In the genomic region with DNA sequence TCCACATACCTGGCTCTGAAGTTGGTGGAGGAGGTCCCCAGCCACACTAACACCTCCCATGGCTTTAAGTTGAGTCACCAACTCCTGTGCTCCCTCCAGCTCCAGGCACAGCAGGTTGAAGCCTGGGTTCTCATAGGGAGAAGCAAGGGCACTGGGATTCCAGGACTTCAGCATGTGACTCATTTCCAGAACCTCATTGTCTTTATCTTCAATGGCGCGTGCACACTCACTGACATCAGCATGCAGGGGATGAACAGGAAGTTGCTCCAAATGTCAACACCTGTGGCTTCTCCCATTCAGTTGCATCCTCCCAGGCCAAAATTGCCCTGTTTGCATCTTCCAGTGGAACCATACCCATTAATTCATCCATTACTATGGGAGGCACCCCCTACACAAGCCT, we compare ENCODE assay signal across 32 cellular contexts. TPM values are rescaled to one million over a fixed set of nuclear protein-coding genes. Genes with fewer than 3 reads are reported as not detected.
"Had no signal": no experiment of that assay in that cellular context is flagged by ENCODE, and none has a peak within 500 bp of the region (broad histone marks: within the 10 kb centered on the region; RNA-seq: fewer than 3 reads in every experiment).

No MANE protein-coding gene starts in this region.

- DNase-seq: activated CD4-positive, alpha-beta T cell treated with anti-CD3 and anti-CD28 coated beads, Interleukin-2, amount 50 U/mL, for 4 hours; activated CD8-positive, alpha-beta memory T cell treated with anti-CD3 and anti-CD28 coated beads for 24 hours; activated CD8-positive, alpha-beta memory T cell treated with anti-CD3 and anti-CD28 coated beads, Interleukin-2, amount 50 U/mL, for 4 hours; activated T-cell treated with anti-CD3 and anti-CD28 coated beads, Interleukin-2, amount 50 U/mL, for 24 hours; adrenal gland; colonic mucosa; dorsolateral prefrontal cortex; effector memory CD8-positive, alpha-beta T cell; heart left ventricle; left cardiac atrium; mesenchymal stem cell; ovary; psoas muscle; right cardiac atrium; stimulated activated CD4-positive, alpha-beta T cell treated with anti-CD3 and anti-CD28 coated beads, Interleukin-4, amount 100 ng/mL, for 24 hours; stimulated activated naive CD8-positive, alpha-beta T cell treated with anti-CD3 and anti-CD28 coated beads, Interleukin-15, Interleukin-2, amounts not matched to agents 100 U/mL and 50 U/mL, for 24 hours; T1000; thyroid gland had no signal

- H3K9me3 Mint-ChIP-seq: activated T-cell treated with anti-CD3 and anti-CD28 coated beads, Interleukin-2, amount 50 U/mL, for 24 hours; activated T-helper 17 cell treated with anti-CD3 and anti-CD28 coated beads, Interleukin-2, amount 50 U/mL, for 72 hours; effector memory CD8-positive, alpha-beta T cell; nephron had no signal

- H3K27ac Mint-ChIP-seq: activated naive CD8-positive, alpha-beta T cell; activated T-cell treated with anti-CD3 and anti-CD28 coated beads, Interleukin-2, amount 50 U/mL, for 24 hours; activated T-helper 17 cell treated with anti-CD3 and anti-CD28 coated beads, Interleukin-2, amount 50 U/mL, for 72 hours; effector memory CD8-positive, alpha-beta T cell; nephron; WTC11 had no signal

- ATAC-seq: activated T-helper 17 cell treated with anti-CD3 and anti-CD28 coated beads, Interleukin-2, amount 50 U/mL, for 72 hours; effector memory CD8-positive, alpha-beta T cell; gastroesophageal sphincter; heart left ventricle; left cardiac atrium; psoas muscle; right cardiac atrium; stimulated activated naive CD8-positive, alpha-beta T cell treated with anti-CD3 and anti-CD28 coated beads, Interleukin-15, Interleukin-2, amounts not matched to agents 100 U/mL and 50 U/mL, for 24 hours; WTC11 had no signal

- H3K36me3 Mint-ChIP-seq: WTC11 had no signal

RNA-seq across cellular contexts. Expression of gene UBQLNL, which starts 5.8 kb away (rescaled TPM):
- total RNA-seq: psoas muscle had no signal

RNA-seq across cellular contexts. Expression of gene UBQLN3, which starts 12.6 kb away (rescaled TPM):
- total RNA-seq: astrocyte, colonic mucosa, endothelial cell of umbilical vein, psoas muscle, WTC11 had no signal
- polyA plus RNA-seq: adrenal gland, endothelial cell of umbilical vein, heart left ventricle, liver, ovary, psoas muscle had no signal

RNA-seq across cellular contexts. Expression of gene OR52H1, which starts 26.0 kb away (rescaled TPM):
- total RNA-seq: astrocyte, colonic mucosa, endothelial cell of umbilical vein, esophagus muscularis mucosa, left cardiac atrium, myocyte, psoas muscle, right cardiac atrium, subcutaneous adipose tissue, WTC11 had no signal
- polyA plus RNA-seq: adrenal gland, heart left ventricle, liver, psoas muscle, right cardiac atrium had no signal

RNA-seq across cellular contexts. Expression of gene OR52D1, which starts 33.8 kb away (rescaled TPM):
- total RNA-seq: activated T-helper 17 cell treated with anti-CD3 and anti-CD28 coated beads, Interleukin-2, amount 50 U/mL, for 72 hours; adrenal gland; astrocyte; breast epithelium; colonic mucosa; endothelial cell of umbilical vein; esophagus muscularis mucosa; gastroesophageal sphincter; heart left ventricle; left cardiac atrium; liver; mononuclear cell; myocyte; ovary; psoas muscle; right cardiac atrium; subcutaneous adipose tissue; thyroid gland; ureter; WTC11 had no signal
- polyA plus RNA-seq: adrenal gland, endothelial cell of umbilical vein, heart left ventricle, liver, ovary, psoas muscle, right cardiac atrium had no signal

RNA-seq across cellular contexts. Expression of gene OR52B6, which starts 58.4 kb away (rescaled TPM):
- total RNA-seq: activated T-helper 17 cell treated with anti-CD3 and anti-CD28 coated beads, Interleukin-2, amount 50 U/mL, for 72 hours; adrenal gland; astrocyte; breast epithelium; colonic mucosa; endothelial cell of umbilical vein; esophagus muscularis mucosa; gastroesophageal sphincter; heart left ventricle; left cardiac atrium; liver; mononuclear cell; myocyte; ovary; psoas muscle; right cardiac atrium; subcutaneous adipose tissue; thyroid gland; ureter; WTC11 had no signal
- polyA plus RNA-seq: adrenal gland, endothelial cell of umbilical vein, heart left ventricle, liver, ovary, psoas muscle, right cardiac atrium had no signal
